In genomic region chr7:100428199-100428966, GRCh38 we compare ENCODE assay signal across 1 cellular context.
A peak's percentile ranks its signal among the peaks of the same experiment; 100 is the strongest.
TF ChIP-seq lines count a peak whose summit lies in the region.

ZCWPW1 (minus strand) TSS chr7:100428703; CDS start chr7:100420649, 8,054 bp downstream.

TF ChIP-seq in GM12878, 131 proteins besides CTCF, POLR2A, EP300 and RAD21 (continued from another document):
- TF ChIP-seq TAF1 (IDR thresholded peaks at IDR 0.05; ENCODE audit: borderline replicate concordance, low read depth, low read length): peak; percentile 76; the same call in 1 of the 2 replicates
- 0 out of 2 replicates have a peak, but pooled peaks have one; percentile 31 for TF ChIP-seq ZBTB11 (CRISPR knock-in tag; IDR thresholded peaks at IDR 0.05)
- TF ChIP-seq CEBPZ (IDR thresholded peaks at IDR 0.05; ENCODE audit: low read depth, low read length): 0 out of 2 replicates have a peak, but pooled peaks have one; percentile 13
- no peak for TF ChIP-seq RUNX3 (IDR thresholded peaks at IDR 0.05; ENCODE audit: low read length)
